Comparison of ENCODE assay signal across 29 cellular contexts in the genomic region with DNA sequence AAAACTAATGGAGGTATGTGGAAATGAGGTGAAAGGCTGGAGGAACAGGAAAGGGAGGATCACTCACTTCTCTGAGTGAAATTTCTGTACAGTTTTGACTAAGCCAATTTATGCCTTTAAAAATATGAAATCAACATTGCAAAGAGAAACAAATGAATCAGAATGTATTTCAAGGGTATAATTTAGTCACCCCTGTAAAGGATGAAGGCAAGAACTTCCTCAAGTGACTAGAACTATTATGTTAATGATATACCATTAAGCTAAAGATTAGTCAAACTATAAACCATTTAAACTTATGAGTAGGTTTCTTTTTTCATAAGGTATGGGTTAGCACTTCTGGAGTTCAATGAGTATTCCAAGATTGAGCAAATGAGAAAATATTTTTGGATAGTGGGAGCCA.
"Had no signal": no experiment of that assay in that cellular context is flagged by ENCODE, and none has a peak within 500 bp of the region (broad histone marks: within the 10 kb centered on the region; RNA-seq: fewer than 3 reads in every experiment).

No MANE protein-coding gene starts in this region.

- H3K9me3 ChIP-seq: gastrocnemius medialis, left ventricle myocardium inferior, mucosa of descending colon, right lobe of liver, thoracic aorta had no signal

- H3K4me3 Mint-ChIP-seq: activated CD4-positive, alpha-beta memory T cell treated with anti-CD3 and anti-CD28 coated beads for 36 hours; effector memory CD8-positive, alpha-beta T cell; natural killer cell treated with Interleukin-12 subunit alpha and Interleukin-12 subunit beta and Interleukin-15 and Interleukin-18, amount 100 ng/mL, for 72 hours; stimulated activated effector memory CD8-positive, alpha-beta T cell treated with anti-CD3 and anti-CD28 coated beads, Interleukin-12 subunit alpha, Interleukin-12 subunit beta, amount 100 ng/mL, for 72 hours; stimulated activated naive CD8-positive, alpha-beta T cell treated with anti-CD3 and anti-CD28 coated beads, Interleukin-15, Interleukin-2, amounts not matched to agents 100 ng/mL and 50 ng/mL, for 24 hours had no signal

- H3K4me1 ChIP-seq: gastrocnemius medialis, left ventricle myocardium inferior, right lobe of liver had no signal

- H3K36me3 ChIP-seq: brain microvascular endothelial cell, gastrocnemius medialis, left ventricle myocardium inferior, right lobe of liver, thoracic aorta had no signal

- H3K27me3 ChIP-seq: brain microvascular endothelial cell, gastrocnemius medialis, right lobe of liver had no signal

- H3K27ac ChIP-seq: brain microvascular endothelial cell, gastrocnemius medialis, left ventricle myocardium inferior, right lobe of liver, thoracic aorta, VCaP had no signal

- H3K9me3 Mint-ChIP-seq: activated CD4-positive, alpha-beta memory T cell treated with anti-CD3 and anti-CD28 coated beads for 36 hours; stimulated activated effector memory CD8-positive, alpha-beta T cell treated with anti-CD3 and anti-CD28 coated beads, Interleukin-12 subunit alpha, Interleukin-12 subunit beta, amount 100 ng/mL, for 72 hours; stimulated activated naive CD8-positive, alpha-beta T cell treated with anti-CD3 and anti-CD28 coated beads, Interleukin-15, Interleukin-2, amounts not matched to agents 100 ng/mL and 50 ng/mL, for 24 hours had no signal

- H3K27ac Mint-ChIP-seq: activated CD4-positive, alpha-beta memory T cell treated with anti-CD3 and anti-CD28 coated beads for 36 hours; effector memory CD8-positive, alpha-beta T cell; natural killer cell treated with Interleukin-12 subunit alpha and Interleukin-12 subunit beta and Interleukin-15 and Interleukin-18, amount 100 ng/mL, for 72 hours; stimulated activated effector memory CD8-positive, alpha-beta T cell treated with anti-CD3 and anti-CD28 coated beads, Interleukin-12 subunit alpha, Interleukin-12 subunit beta, amount 100 ng/mL, for 72 hours; stimulated activated naive CD8-positive, alpha-beta T cell treated with anti-CD3 and anti-CD28 coated beads, Interleukin-15, Interleukin-2, amounts not matched to agents 100 ng/mL and 50 ng/mL, for 24 hours had no signal

- DNase-seq: activated CD4-positive, alpha-beta memory T cell treated with anti-CD3 and anti-CD28 coated beads for 36 hours; activated CD4-positive, alpha-beta T cell treated with anti-CD3 and anti-CD28 coated beads for 48 hours; activated CD8-positive, alpha-beta memory T cell treated with anti-CD3 and anti-CD28 coated beads, Interleukin-2, amount 50 U/mL, for 4 hours; activated gamma-delta T cell treated with Interleukin-2 at 50 U/mL for 16 hours; activated naive CD4-positive, alpha-beta T cell treated with anti-CD3 and anti-CD28 coated beads, Interleukin-2, amount 50 U/mL, for 16 hours; activated T-cell treated with anti-CD3 and anti-CD28 coated beads, Interleukin-2, amount 50 U/mL, for 1 hour; amniotic stem cell; brain microvascular endothelial cell; caudate nucleus; cortex of kidney; effector memory CD8-positive, alpha-beta T cell; erythroblast; gastrocnemius medialis; glutamatergic neuron; left ventricle myocardium inferior; mesendoderm; mucosa of descending colon; posterior cingulate gyrus; right lobe of liver; stimulated activated CD4-positive, alpha-beta T cell treated with anti-CD3 and anti-CD28 coated beads, Interleukin-12 subunit alpha, Interleukin-12 subunit beta, amount 100 ng/mL, for 4 hours; stimulated activated CD4-positive, alpha-beta T cell treated with anti-CD3 and anti-CD28 coated beads, Interleukin-4, amount 100 ng/mL, for 24 hours; T-helper 9 cell; trophoblast cell had no signal

- H3K27me3 Mint-ChIP-seq: effector memory CD8-positive, alpha-beta T cell; natural killer cell treated with Interleukin-12 subunit alpha and Interleukin-12 subunit beta and Interleukin-15 and Interleukin-18, amount 100 ng/mL, for 72 hours; stimulated activated naive CD8-positive, alpha-beta T cell treated with anti-CD3 and anti-CD28 coated beads, Interleukin-15, Interleukin-2, amounts not matched to agents 100 ng/mL and 50 ng/mL, for 24 hours had no signal

- H3K4me3 ChIP-seq: gastrocnemius medialis, left ventricle myocardium inferior, lung, mucosa of descending colon, right lobe of liver, thoracic aorta had no signal

- H3K4me1 Mint-ChIP-seq: stimulated activated effector memory CD8-positive, alpha-beta T cell treated with anti-CD3 and anti-CD28 coated beads, Interleukin-12 subunit alpha, Interleukin-12 subunit beta, amount 100 ng/mL, for 72 hours had no signal

- H3K36me3 Mint-ChIP-seq: activated CD4-positive, alpha-beta memory T cell treated with anti-CD3 and anti-CD28 coated beads for 36 hours; natural killer cell treated with Interleukin-12 subunit alpha and Interleukin-12 subunit beta and Interleukin-15 and Interleukin-18, amount 100 ng/mL, for 72 hours; stimulated activated effector memory CD8-positive, alpha-beta T cell treated with anti-CD3 and anti-CD28 coated beads, Interleukin-12 subunit alpha, Interleukin-12 subunit beta, amount 100 ng/mL, for 72 hours had no signal

- ATAC-seq: effector memory CD8-positive, alpha-beta T cell; gastrocnemius medialis; mucosa of descending colon; natural killer cell treated with Interleukin-12 subunit alpha and Interleukin-12 subunit beta and Interleukin-15 and Interleukin-18, amount 100 ng/mL, for 72 hours; right lobe of liver; stimulated activated effector memory CD8-positive, alpha-beta T cell treated with anti-CD3 and anti-CD28 coated beads, Interleukin-12 subunit alpha, Interleukin-12 subunit beta, amount 100 ng/mL, for 72 hours had no signal
